Comparison of ENCODE assay signal across 1 cellular context in genomic region chr7:115349635-115350034, GRCh38.
TF ChIP-seq lines count a peak whose summit lies in the region.

No MANE protein-coding gene starts in this region.

TF ChIP-seq in H1, 55 proteins besides CTCF, POLR2A, EP300 and RAD21:
- no peak for TF ChIP-seq CHD2 (IDR thresholded peaks at IDR 0.05; ENCODE audit: low read length)
- TF ChIP-seq SP1 (IDR thresholded peaks at IDR 0.05; ENCODE audit: low read depth, low read length) = no peak
- no peak for TF ChIP-seq TCF12 (IDR thresholded peaks at IDR 0.05; ENCODE audit: low read depth, low read length)
- no peak for TF ChIP-seq POLR2AphosphoS5 (IDR thresholded peaks at IDR 0.05; ENCODE audit: low read depth, low read length)
- no peak for TF ChIP-seq GABPA (IDR thresholded peaks at IDR 0.05; ENCODE audit: borderline replicate concordance, insufficient read depth, low read length)
- TF ChIP-seq GTF2F1 (IDR thresholded peaks at IDR 0.05; ENCODE audit: borderline replicate concordance, low read depth, low read length) = no peak
- no peak for TF ChIP-seq SUZ12 (IDR thresholded peaks at IDR 0.05; ENCODE audit: low read length)
- TF ChIP-seq YY1 (IDR thresholded peaks at IDR 0.05; ENCODE audit: low read depth, low read length) = no peak
- no peak for TF ChIP-seq RNF2 (IDR thresholded peaks at IDR 0.05; ENCODE audit: borderline replicate concordance, low read depth, low read length, missing control alignments, poor library complexity, severe bottlenecking)
- TF ChIP-seq JUN (IDR thresholded peaks at IDR 0.05; ENCODE audit: low read depth, low read length) = no peak
- no peak for TF ChIP-seq MAFK (IDR thresholded peaks at IDR 0.05; ENCODE audit: low read depth, low read length)
- no peak for TF ChIP-seq POU5F1 (IDR thresholded peaks at IDR 0.05; ENCODE audit: low read depth, low read length)
- no peak for TF ChIP-seq EGR1 (IDR thresholded peaks at IDR 0.05; ENCODE audit: borderline replicate concordance, low read depth, low read length)
